9 cellular contexts compared by ENCODE assay signal in genomic region chr17:74280093-74280513, GRCh38. TPM values are rescaled to one million over a fixed set of nuclear protein-coding genes. Genes with fewer than 3 reads are reported as not detected.
DNase-seq lines count a peak whose midpoint lies in the region; ATAC-seq, FAIRE-seq and TF ChIP-seq lines count a peak whose summit lies in the region.
"Had no signal": no experiment of that assay in that cellular context is flagged by ENCODE, and none has a peak within 500 bp of the region (broad histone marks: within the 10 kb centered on the region; RNA-seq: fewer than 3 reads in every experiment).

No MANE protein-coding gene starts in this region.

- no peak overlapping the region for H3K4me3 ChIP-seq in kidney (ENCODE audit: low read length in 2 of 2)

- no peaks in the 10 kb centered on the region for H3K36me3 Mint-ChIP-seq in activated naive CD8-positive, alpha-beta T cell treated with anti-CD3 and anti-CD28 coated beads for 36 hours

- H3K9ac ChIP-seq in kidney (ENCODE audit: low read length in 2 of 2), result no peak overlapping the region

- no peaks in the 10 kb centered on the region for H3K9me3 Mint-ChIP-seq in activated naive CD8-positive, alpha-beta T cell treated with anti-CD3 and anti-CD28 coated beads for 36 hours

- H3K27ac ChIP-seq in kidney (ENCODE audit: low read depth in 2 of 2, low read length in 2 of 2), result no peak overlapping the region

- intact Hi-C loops in kidney (cut with DNase I), result no loop called here

- peaks cover under 1% of the 10 kb centered on the region for H3K27me3 Mint-ChIP-seq in activated naive CD8-positive, alpha-beta T cell treated with anti-CD3 and anti-CD28 coated beads for 36 hours

- H3K36me3 ChIP-seq in kidney (ENCODE audit: control insufficient read depth in 1 of 2, insufficient read depth in 2 of 2, low read length in 2 of 2), result no peaks in the 10 kb centered on the region

- H3K4me1 Mint-ChIP-seq in activated naive CD8-positive, alpha-beta T cell treated with anti-CD3 and anti-CD28 coated beads for 36 hours, result peaks cover 29% of the 10 kb centered on the region

- ATAC-seq in HG03457 (IDR thresholded peaks at IDR 0.05; ENCODE audit: unreplicated experiment), result no peak
- no peak for ATAC-seq in GM18505 (IDR thresholded peaks at IDR 0.05; ENCODE audit: unreplicated experiment)

- FAIRE-seq in GM19239 (lab: Jason Lieb, UNC) (peak; percentile 64), kidney (lab: Jason Lieb, UNC) (no peak)

- H3K9me3 ChIP-seq in kidney (ENCODE audit: control insufficient read depth in 1 of 2, low read length in 2 of 2), result no peaks in the 10 kb centered on the region

- no peak overlapping the region for H3K4me3 Mint-ChIP-seq in activated naive CD8-positive, alpha-beta T cell treated with anti-CD3 and anti-CD28 coated beads for 36 hours

- no peaks in the 10 kb centered on the region for H3K4me1 ChIP-seq in kidney (ENCODE audit: control insufficient read depth in 1 of 2, insufficient read depth in 1 of 2, low read depth in 1 of 2, low read length in 2 of 2)

- no peak for TF ChIP-seq CTCF in kidney (IDR thresholded peaks at IDR 0.05; ENCODE audit: borderline replicate concordance, extremely low read depth, insufficient read depth)

- DNase-seq in GM19239 (ENCODE audit: insufficient read length, low spot score) (peak; percentile 48), T-helper 2 cell (peak in 4 of 5 experiments; percentile 26 to 91 (median 42)), occipital lobe (lab: John Stamatoyannopoulos, UW) (no peak), kidney (no peak)
- peak; percentile 61 for DNase-seq in activated naive CD8-positive, alpha-beta T cell treated with anti-CD3 and anti-CD28 coated beads for 36 hours
- DNase-seq in stimulated activated CD8-positive, alpha-beta memory T cell treated with anti-CD3 and anti-CD28 coated beads, Interleukin-12 subunit alpha, Interleukin-12 subunit beta, amount 100 ng/mL, for 1 hour (ENCODE audit: low read depth), result peak; percentile 27

- no peak for TF ChIP-seq POLR2A in GM18505 (IDR thresholded peaks at IDR 0.05; ENCODE audit: borderline replicate concordance, extremely low read depth, insufficient read depth, insufficient read length)

- H3K27ac Mint-ChIP-seq in activated naive CD8-positive, alpha-beta T cell treated with anti-CD3 and anti-CD28 coated beads for 36 hours, result peak overlapping the region; percentile 79

RNA-seq across cellular contexts. Expression of gene DNAI2, which starts 6.1 kb away (rescaled TPM):
- total RNA-seq in activated naive CD8-positive, alpha-beta T cell treated with anti-CD3 and anti-CD28 coated beads for 36 hours, result not detected
- total RNA-seq in occipital lobe (not detected), kidney (0.22 TPM)
- polyA plus RNA-seq in kidney (ENCODE audit: insufficient read depth, low read depth, low replicate concordance), result not detected
- total RNA-seq: osteocyte had no signal

RNA-seq across cellular contexts. Expression of gene KIF19, which starts 45.9 kb away (rescaled TPM):
- under 1 TPM in 1 of 2 experiments, not detected in 1; 0.08 TPM for total RNA-seq in activated naive CD8-positive, alpha-beta T cell treated with anti-CD3 and anti-CD28 coated beads for 36 hours
- total RNA-seq in occipital lobe (not detected), kidney (0.85 TPM)
- not detected for polyA plus RNA-seq in kidney (ENCODE audit: insufficient read depth, low read depth, low replicate concordance)
- total RNA-seq: osteocyte had no signal

Comparison
In these comparisons a context has a peak if more than half of its experiments do, and no peak if none do; other contexts are left out.
1. DNase-seq: peak in GM19239 (single experiment), T-helper 2 cell (4 of 5), activated naive CD8-positive, alpha-beta T cell treated with anti-CD3 and anti-CD28 coated beads for 36 hours (single experiment) and stimulated activated CD8-positive, alpha-beta memory T cell treated with anti-CD3 and anti-CD28 coated beads, Interleukin-12 subunit alpha, Interleukin-12 subunit beta, amount 100 ng/mL, for 1 hour (single experiment); none in occipital lobe (single experiment) and kidney (single experiment).